In genomic region chr10:84333864-84334451, GRCh38 we compare ENCODE assay signal across 8 cellular contexts. TPM values are rescaled to one million over a fixed set of nuclear protein-coding genes. Genes with fewer than 3 reads are reported as not detected.
DNase-seq lines count a peak whose midpoint lies in the region; ATAC-seq, FAIRE-seq and TF ChIP-seq lines count a peak whose summit lies in the region.

No MANE protein-coding gene starts in this region.

- H3K4me1 ChIP-seq in KMS-11 (ENCODE audit: low read depth, poor library complexity, severe bottlenecking) = peaks cover 55% of the 10 kb centered on the region
- H3K4me1 ChIP-seq in foreskin keratinocyte = peaks cover 37% of the 10 kb centered on the region

- no peak overlapping the region for H2AFZ ChIP-seq in KMS-11 (ENCODE audit: low read depth)

- no peak overlapping the region for H3K9ac ChIP-seq in KMS-11

- H4K20me1 ChIP-seq in KMS-11 (ENCODE audit: insufficient read depth) = peaks cover 7% of the 10 kb centered on the region; the same call in 1 of the 2 replicates

- H3K4me3 ChIP-seq in KMS-11 (IDR thresholded peaks at IDR 0.05; ENCODE audit: insufficient read depth, low read depth, low read length) = no peak overlapping the region

- ATAC-seq in GM21526 (IDR thresholded peaks at IDR 0.05; ENCODE audit: low FRiP score, unreplicated experiment) (peak; percentile 65), foreskin keratinocyte (peak; percentile 78)

- DNase-seq in D721Med (ENCODE audit: insufficient read length, low spot score) (no peak), foreskin keratinocyte (peak in 1 of 2 donors; percentile 59), NCI-H2029 treated with DMSO at 0.1 percent for 48 hours (lab: John Stamatoyannopoulos, UW) (no peak), GOT3 (lab: John Stamatoyannopoulos, UW) (no peak)
- peak; percentile 63 for DNase-seq in activated CD4-positive, alpha-beta T cell treated with anti-CD3 and anti-CD28 coated beads, Interleukin-2, amount 50 U/mL, for 1 hour
- DNase-seq in stimulated activated CD8-positive, alpha-beta memory T cell treated with anti-CD3 and anti-CD28 coated beads, Interleukin-7, amount 100 ng/mL, for 48 hours (ENCODE audit: extremely low read depth in 1 of 2, low read depth in 1 of 2) = peak; percentile 14 to 51

- peaks cover 90% of the 10 kb centered on the region for H3K79me2 ChIP-seq in KMS-11 (ENCODE audit: insufficient read depth, low read depth)

- no peak for TF ChIP-seq CTCF in D721Med (IDR thresholded peaks at IDR 0.05; ENCODE audit: insufficient read depth, missing control alignments)
- TF ChIP-seq CTCF in KMS-11 (conservative IDR thresholded peaks at IDR 0.05; ENCODE audit: low read depth, low read length) = no peak
- no peak for TF ChIP-seq CTCF in foreskin keratinocyte (conservative IDR thresholded peaks at IDR 0.05)

- H3K27ac ChIP-seq in KMS-11 (peak overlapping the region; percentile 48), foreskin keratinocyte (no peak overlapping the region)

- H3K36me3 ChIP-seq in KMS-11 (ENCODE audit: insufficient read depth) = no peaks in the 10 kb centered on the region

- H3K27me3 ChIP-seq in KMS-11 (ENCODE audit: insufficient read depth, low read depth) = no peaks in the 10 kb centered on the region
- H3K27me3 ChIP-seq in foreskin keratinocyte = no peaks in the 10 kb centered on the region

- peak; percentile 61 for FAIRE-seq in D721Med (lab: Jason Lieb, UNC)

- peak overlapping the region; percentile 77 for H3K4me2 ChIP-seq in KMS-11

RNA-seq across cellular contexts. Expression of gene CCSER2, which starts 5.6 kb away (rescaled TPM):
- 24.9 and 28.7 TPM in 2 replicates for total RNA-seq in foreskin keratinocyte
- polyA plus RNA-seq in foreskin keratinocyte = 11.1 and 11.8 TPM in 2 replicates

Comparison
In these comparisons a context has a peak if more than half of its experiments do, and no peak if none do; other contexts are left out.
1. DNase-seq: peak in activated CD4-positive, alpha-beta T cell treated with anti-CD3 and anti-CD28 coated beads, Interleukin-2, amount 50 U/mL, for 1 hour (single experiment) and stimulated activated CD8-positive, alpha-beta memory T cell treated with anti-CD3 and anti-CD28 coated beads, Interleukin-7, amount 100 ng/mL, for 48 hours (2 of 2); none in D721Med (single experiment), NCI-H2029 treated with DMSO at 0.1 percent for 48 hours (single experiment) and GOT3 (single experiment).